ENCODE assay signal across 2 cellular contexts in genomic region chr5:170362102-170362501, GRCh38.
TF ChIP-seq lines count a peak whose summit lies in the region.

No MANE protein-coding gene starts in this region.

TF ChIP-seq in GM23338, 12 proteins besides CTCF, POLR2A, EP300 and RAD21 (continued from another document):
- TF ChIP-seq POLR2AphosphoS5 (IDR thresholded peaks at IDR 0.05; ENCODE audit: low read depth) = no peak
- no peak for TF ChIP-seq STAT1 (IDR thresholded peaks at IDR 0.05; ENCODE audit: unreplicated experiment)
- no peak for TF ChIP-seq EZH2 (IDR thresholded peaks at IDR 0.05; ENCODE audit: low read depth, unreplicated experiment)
- TF ChIP-seq NANOG (IDR thresholded peaks at IDR 0.05; ENCODE audit: borderline replicate concordance) = no peak
- TF ChIP-seq, protein P1, sequence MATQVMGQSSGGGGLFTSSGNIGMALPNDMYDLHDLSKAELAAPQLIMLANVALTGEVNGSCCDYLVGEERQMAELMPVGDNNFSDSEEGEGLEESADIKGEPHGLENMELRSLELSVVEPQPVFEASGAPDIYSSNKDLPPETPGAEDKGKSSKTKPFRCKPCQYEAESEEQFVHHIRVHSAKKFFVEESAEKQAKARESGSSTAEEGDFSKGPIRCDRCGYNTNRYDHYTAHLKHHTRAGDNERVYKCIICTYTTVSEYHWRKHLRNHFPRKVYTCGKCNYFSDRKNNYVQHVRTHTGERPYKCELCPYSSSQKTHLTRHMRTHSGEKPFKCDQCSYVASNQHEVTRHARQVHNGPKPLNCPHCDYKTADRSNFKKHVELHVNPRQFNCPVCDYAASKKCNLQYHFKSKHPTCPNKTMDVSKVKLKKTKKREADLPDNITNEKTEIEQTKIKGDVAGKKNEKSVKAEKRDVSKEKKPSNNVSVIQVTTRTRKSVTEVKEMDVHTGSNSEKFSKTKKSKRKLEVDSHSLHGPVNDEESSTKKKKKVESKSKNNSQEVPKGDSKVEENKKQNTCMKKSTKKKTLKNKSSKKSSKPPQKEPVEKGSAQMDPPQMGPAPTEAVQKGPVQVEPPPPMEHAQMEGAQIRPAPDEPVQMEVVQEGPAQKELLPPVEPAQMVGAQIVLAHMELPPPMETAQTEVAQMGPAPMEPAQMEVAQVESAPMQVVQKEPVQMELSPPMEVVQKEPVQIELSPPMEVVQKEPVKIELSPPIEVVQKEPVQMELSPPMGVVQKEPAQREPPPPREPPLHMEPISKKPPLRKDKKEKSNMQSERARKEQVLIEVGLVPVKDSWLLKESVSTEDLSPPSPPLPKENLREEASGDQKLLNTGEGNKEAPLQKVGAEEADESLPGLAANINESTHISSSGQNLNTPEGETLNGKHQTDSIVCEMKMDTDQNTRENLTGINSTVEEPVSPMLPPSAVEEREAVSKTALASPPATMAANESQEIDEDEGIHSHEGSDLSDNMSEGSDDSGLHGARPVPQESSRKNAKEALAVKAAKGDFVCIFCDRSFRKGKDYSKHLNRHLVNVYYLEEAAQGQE (IDR thresholded peaks at IDR 0.05; ENCODE audit: unreplicated experiment) = no peak
- TF ChIP-seq EZH2phosphoT487 (IDR thresholded peaks at IDR 0.05; ENCODE audit: unreplicated experiment) = no peak
- no peak for TF ChIP-seq ETS1 (IDR thresholded peaks at IDR 0.05)
- TF ChIP-seq, protein P2, sequence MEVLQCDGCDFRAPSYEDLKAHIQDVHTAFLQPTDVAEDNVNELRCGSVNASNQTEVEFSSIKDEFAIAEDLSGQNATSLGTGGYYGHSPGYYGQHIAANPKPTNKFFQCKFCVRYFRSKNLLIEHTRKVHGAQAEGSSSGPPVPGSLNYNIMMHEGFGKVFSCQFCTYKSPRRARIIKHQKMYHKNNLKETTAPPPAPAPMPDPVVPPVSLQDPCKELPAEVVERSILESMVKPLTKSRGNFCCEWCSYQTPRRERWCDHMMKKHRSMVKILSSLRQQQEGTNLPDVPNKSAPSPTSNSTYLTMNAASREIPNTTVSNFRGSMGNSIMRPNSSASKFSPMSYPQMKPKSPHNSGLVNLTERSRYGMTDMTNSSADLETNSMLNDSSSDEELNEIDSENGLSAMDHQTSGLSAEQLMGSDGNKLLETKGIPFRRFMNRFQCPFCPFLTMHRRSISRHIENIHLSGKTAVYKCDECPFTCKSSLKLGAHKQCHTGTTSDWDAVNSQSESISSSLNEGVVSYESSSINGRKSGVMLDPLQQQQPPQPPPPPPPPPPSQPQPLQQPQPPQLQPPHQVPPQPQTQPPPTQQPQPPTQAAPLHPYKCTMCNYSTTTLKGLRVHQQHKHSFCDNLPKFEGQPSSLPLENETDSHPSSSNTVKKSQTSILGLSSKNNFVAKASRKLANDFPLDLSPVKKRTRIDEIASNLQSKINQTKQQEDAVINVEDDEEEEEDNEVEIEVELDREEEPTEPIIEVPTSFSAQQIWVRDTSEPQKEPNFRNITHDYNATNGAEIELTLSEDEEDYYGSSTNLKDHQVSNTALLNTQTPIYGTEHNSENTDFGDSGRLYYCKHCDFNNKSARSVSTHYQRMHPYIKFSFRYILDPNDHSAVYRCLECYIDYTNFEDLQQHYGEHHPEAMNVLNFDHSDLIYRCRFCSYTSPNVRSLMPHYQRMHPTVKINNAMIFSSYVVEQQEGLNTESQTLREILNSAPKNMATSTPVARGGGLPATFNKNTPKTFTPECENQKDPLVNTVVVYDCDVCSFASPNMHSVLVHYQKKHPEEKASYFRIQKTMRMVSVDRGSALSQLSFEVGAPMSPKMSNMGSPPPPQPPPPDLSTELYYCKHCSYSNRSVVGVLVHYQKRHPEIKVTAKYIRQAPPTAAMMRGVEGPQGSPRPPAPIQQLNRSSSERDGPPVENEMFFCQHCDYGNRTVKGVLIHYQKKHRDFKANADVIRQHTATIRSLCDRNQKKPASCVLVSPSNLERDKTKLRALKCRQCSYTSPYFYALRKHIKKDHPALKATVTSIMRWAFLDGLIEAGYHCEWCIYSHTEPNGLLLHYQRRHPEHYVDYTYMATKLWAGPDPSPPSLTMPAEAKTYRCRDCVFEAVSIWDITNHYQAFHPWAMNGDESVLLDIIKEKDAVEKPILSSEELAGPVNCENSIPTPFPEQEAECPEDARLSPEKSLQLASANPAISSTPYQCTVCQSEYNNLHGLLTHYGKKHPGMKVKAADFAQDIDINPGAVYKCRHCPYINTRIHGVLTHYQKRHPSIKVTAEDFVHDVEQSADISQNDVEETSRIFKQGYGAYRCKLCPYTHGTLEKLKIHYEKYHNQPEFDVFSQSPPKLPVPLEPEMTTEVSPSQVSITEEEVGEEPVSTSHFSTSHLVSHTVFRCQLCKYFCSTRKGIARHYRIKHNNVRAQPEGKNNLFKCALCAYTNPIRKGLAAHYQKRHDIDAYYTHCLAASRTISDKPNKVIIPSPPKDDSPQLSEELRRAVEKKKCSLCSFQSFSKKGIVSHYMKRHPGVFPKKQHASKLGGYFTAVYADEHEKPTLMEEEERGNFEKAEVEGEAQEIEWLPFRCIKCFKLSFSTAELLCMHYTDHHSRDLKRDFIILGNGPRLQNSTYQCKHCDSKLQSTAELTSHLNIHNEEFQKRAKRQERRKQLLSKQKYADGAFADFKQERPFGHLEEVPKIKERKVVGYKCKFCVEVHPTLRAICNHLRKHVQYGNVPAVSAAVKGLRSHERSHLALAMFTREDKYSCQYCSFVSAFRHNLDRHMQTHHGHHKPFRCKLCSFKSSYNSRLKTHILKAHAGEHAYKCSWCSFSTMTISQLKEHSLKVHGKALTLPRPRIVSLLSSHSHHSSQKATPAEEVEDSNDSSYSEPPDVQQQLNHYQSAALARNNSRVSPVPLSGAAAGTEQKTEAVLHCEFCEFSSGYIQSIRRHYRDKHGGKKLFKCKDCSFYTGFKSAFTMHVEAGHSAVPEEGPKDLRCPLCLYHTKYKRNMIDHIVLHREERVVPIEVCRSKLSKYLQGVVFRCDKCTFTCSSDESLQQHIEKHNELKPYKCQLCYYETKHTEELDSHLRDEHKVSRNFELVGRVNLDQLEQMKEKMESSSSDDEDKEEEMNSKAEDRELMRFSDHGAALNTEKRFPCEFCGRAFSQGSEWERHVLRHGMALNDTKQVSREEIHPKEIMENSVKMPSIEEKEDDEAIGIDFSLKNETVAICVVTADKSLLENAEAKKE (CRISPR knock-in tag; IDR thresholded peaks at IDR 0.05) = no peak
- TF ChIP-seq JUNB (IDR thresholded peaks at IDR 0.05; ENCODE audit: unreplicated experiment) = no peak

TF ChIP-seq in endothelial cell of umbilical vein, 7 proteins besides CTCF, POLR2A, EP300 and RAD21:
- TF ChIP-seq MAX (IDR thresholded peaks at IDR 0.05; ENCODE audit: insufficient read depth, insufficient read length) (no peak), MYC (IDR thresholded peaks at IDR 0.05; ENCODE audit: low read depth, low read length) (no peak), FOS (IDR thresholded peaks at IDR 0.05; ENCODE audit: borderline replicate concordance, insufficient read depth, low read length) (no peak), EZH2 (IDR thresholded peaks at IDR 0.05; ENCODE audit: borderline replicate concordance, low read depth, low read length, severe bottlenecking) (no peak), POLR2AphosphoS5 (IDR thresholded peaks at IDR 0.05; ENCODE audit: insufficient read depth, low read depth, low read length) (no peak)
